Comparison of ENCODE assay signal across 25 cellular contexts in the genomic region with DNA sequence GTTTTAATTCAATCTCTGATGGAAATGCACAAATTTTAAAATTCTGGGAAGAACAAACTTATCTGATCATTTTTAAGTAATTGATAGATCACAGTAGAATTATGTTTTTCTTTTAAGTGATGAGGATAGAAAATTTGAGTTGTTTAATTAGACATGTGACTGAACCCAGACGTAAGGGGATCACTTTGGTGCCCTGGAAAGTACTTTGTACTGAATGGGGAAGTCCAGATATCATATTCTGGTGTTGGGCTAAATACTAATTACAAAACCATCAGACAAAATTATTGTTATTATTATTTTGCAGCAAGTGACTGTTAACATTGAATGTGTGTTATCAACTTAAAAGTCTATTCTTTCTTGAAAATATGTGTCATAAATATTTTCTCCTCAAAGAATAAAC.
"Had no signal": no experiment of that assay in that cellular context is flagged by ENCODE, and none has a peak within 500 bp of the region (broad histone marks: within the 10 kb centered on the region; RNA-seq: fewer than 3 reads in every experiment).

No MANE protein-coding gene starts in this region.

- H3K4me3 ChIP-seq: colonic mucosa, esophagus squamous epithelium, gastrocnemius medialis, heart right ventricle, left lung, lower lobe of right lung had no signal

- H3K9me3 ChIP-seq: colonic mucosa, esophagus squamous epithelium, gastrocnemius medialis, heart right ventricle, left lung, lower lobe of right lung had no signal

- DNase-seq: colonic mucosa; cortex of kidney; effector CD8-positive, alpha-beta T cell; effector memory CD8-positive, alpha-beta T cell; endodermal cell; erythroblast; esophagus squamous epithelium; foreskin fibroblast; foreskin melanocyte; gastrocnemius medialis; glutamatergic neuron; head of caudate nucleus; heart right ventricle; hypothalamus; immature natural killer cell; islet precursor cell; left cardiac atrium; left lung; left ventricle myocardium superior; lower lobe of right lung; mesendoderm; midbrain; naive thymus-derived CD4-positive, alpha-beta T cell had no signal

- H3K27me3 ChIP-seq: colonic mucosa, esophagus squamous epithelium, gastrocnemius medialis, heart right ventricle, left lung had no signal

- H3K27ac ChIP-seq: colonic mucosa, epithelial cell of prostate, esophagus squamous epithelium, gastrocnemius medialis, heart right ventricle, left lung, lower lobe of right lung had no signal

- H3K4me1 ChIP-seq: colonic mucosa, esophagus squamous epithelium, gastrocnemius medialis, heart right ventricle, left lung, lower lobe of right lung had no signal

- ATAC-seq: effector memory CD8-positive, alpha-beta T cell; esophagus mucosa; gastrocnemius medialis; heart right ventricle; left cardiac atrium; left lung; left ventricle myocardium superior; lower lobe of right lung; naive thymus-derived CD4-positive, alpha-beta T cell had no signal

- H3K36me3 ChIP-seq: colonic mucosa, esophagus squamous epithelium, gastrocnemius medialis, heart right ventricle, left lung, lower lobe of right lung had no signal
